Comparison of ENCODE assay signal across 7 cellular contexts in genomic region chr1:91502882-91503184, GRCh38. TPM values are rescaled to one million over a fixed set of nuclear protein-coding genes. Genes with fewer than 3 reads are reported as not detected.
DNase-seq lines count a peak whose midpoint lies in the region; ATAC-seq and TF ChIP-seq lines count a peak whose summit lies in the region.

No MANE protein-coding gene starts in this region.

- H4K20me1 ChIP-seq in SU-DHL-6 (ENCODE audit: low read depth, low read length): peaks cover 9% of the 10 kb centered on the region; the same call in 1 of the 2 replicates

- peak; percentile 35 for ATAC-seq in HG03565 (IDR thresholded peaks at IDR 0.05; ENCODE audit: unreplicated experiment)

- peaks cover 68% of the 10 kb centered on the region for H3K79me2 ChIP-seq in SU-DHL-6 (ENCODE audit: insufficient read depth, low read length)

- H3K9me3 ChIP-seq in SU-DHL-6 (ENCODE audit: insufficient read depth, low read length): no peaks in the 10 kb centered on the region

- peaks cover 14% of the 10 kb centered on the region for H3F3A ChIP-seq in SU-DHL-6 (ENCODE audit: insufficient read depth)

- H3K27ac ChIP-seq in SU-DHL-6 (ENCODE audit: low read depth, low read length): peak overlapping the region; percentile 8; the same call in 1 of the 2 replicates

- TF ChIP-seq CTCF in SU-DHL-6 (IDR thresholded peaks at IDR 0.05; ENCODE audit: insufficient read depth, low read length, poor library complexity, severe bottlenecking): no peak

- no peak overlapping the region for H2AFZ ChIP-seq in SU-DHL-6 (ENCODE audit: low read depth, low read length, severe bottlenecking)

- peak overlapping the region; percentile 94 for H3K4me2 ChIP-seq in SU-DHL-6 (ENCODE audit: low read depth, low read length, poor library complexity, severe bottlenecking)

- peak overlapping the region; percentile 95 for H3K9ac ChIP-seq in SU-DHL-6 (ENCODE audit: low read length)

- DNase-seq in EH (ENCODE audit: low read depth): peak; percentile 50
- peak; percentile 13 for DNase-seq in kidney tubule cell (ENCODE audit: low spot score)
- DNase-seq in dermis blood vessel endothelial cell: no peak
- DNase-seq in activated CD4-positive, CD25-positive, alpha-beta regulatory T cell (lab: John Stamatoyannopoulos, UW): no peak
- DNase-seq in NCI-H1092 treated with DMSO at 0.1 percent for 48 hours (lab: John Stamatoyannopoulos, UW): no peak

- peaks cover 16% of the 10 kb centered on the region for H3K36me3 ChIP-seq in SU-DHL-6 (ENCODE audit: low read length)

- H3K27me3 ChIP-seq in SU-DHL-6 (ENCODE audit: low read length): no peaks in the 10 kb centered on the region

- no peaks in the 10 kb centered on the region for H3K9me2 ChIP-seq in SU-DHL-6 (replicated peaks; ENCODE audit: insufficient read depth, low read length)

- H3K4me3 ChIP-seq in SU-DHL-6 (ENCODE audit: insufficient read depth, low read length, poor library complexity, severe bottlenecking): peak overlapping the region; percentile 91

RNA-seq across cellular contexts. Expression of gene CDC7, which starts 2.2 kb away (rescaled TPM):
- total RNA-seq in dermis blood vessel endothelial cell: 2.6 and 7.7 TPM in 2 replicates

Comparison
In these comparisons a context has a peak if more than half of its experiments do, and no peak if none do; other contexts are left out.
1. DNase-seq: peak in EH (single experiment) and kidney tubule cell (single experiment); none in dermis blood vessel endothelial cell (single experiment), activated CD4-positive, CD25-positive, alpha-beta regulatory T cell (0 of 4) and NCI-H1092 treated with DMSO at 0.1 percent for 48 hours (single experiment).